ENCODE assay signal across 19 cellular contexts in the genomic region with DNA sequence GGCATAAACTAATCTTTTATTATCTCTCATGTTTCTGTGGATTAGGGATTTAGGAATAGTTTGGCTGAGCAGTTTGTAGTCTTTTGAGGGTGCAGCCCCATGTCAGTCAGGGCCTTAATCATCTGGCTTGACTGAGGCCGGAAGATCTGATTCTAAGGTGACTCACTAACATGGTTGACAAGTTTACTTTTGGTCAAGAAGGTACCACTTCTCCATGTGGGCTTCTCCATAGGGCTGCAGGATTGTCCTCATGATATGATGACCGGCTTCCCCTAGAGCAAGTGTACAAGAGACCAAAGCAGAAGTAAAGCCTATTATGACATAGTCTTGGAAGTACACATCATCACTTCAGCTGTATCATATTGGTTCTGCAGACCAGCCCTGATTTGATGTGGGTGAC. TPM values are rescaled to one million over a fixed set of nuclear protein-coding genes. Genes with fewer than 3 reads are reported as not detected.
A peak's percentile ranks its signal among the peaks of the same experiment; 100 is the strongest.
DNase-seq lines count a peak whose midpoint lies in the region; ATAC-seq and TF ChIP-seq lines count a peak whose summit lies in the region.
"Had no signal": no experiment of that assay in that cellular context is flagged by ENCODE, and none has a peak within 500 bp of the region (broad histone marks: within the 10 kb centered on the region; RNA-seq: fewer than 3 reads in every experiment).

No MANE protein-coding gene starts in this region.

- H3K4me1 ChIP-seq in left ventricle myocardium inferior, result no peaks in the 10 kb centered on the region

- H3K27ac ChIP-seq in RWPE1 (no peak overlapping the region), left ventricle myocardium inferior (replicated peaks) (no peak overlapping the region)

- H3K27me3 ChIP-seq in left ventricle myocardium inferior (ENCODE audit: low read depth), result no peaks in the 10 kb centered on the region

- H3K9me3 Mint-ChIP-seq in HFFc6, result no peaks in the 10 kb centered on the region

- intact Hi-C loops in left ventricle myocardium inferior (cut with micrococcal nuclease), result no loop called here

- POLR2A ChIA-PET in RWPE1 (lab: Yijun Ruan, JAX; ENCODE audit: low non-redundant PET), result no interaction called here

- peaks cover 10% of the 10 kb centered on the region for H3K9me3 ChIP-seq in left ventricle myocardium inferior (replicated peaks)

- H3K4me3 Mint-ChIP-seq in HFFc6, result no peak overlapping the region
- H3K4me3 Mint-ChIP-seq: activated naive CD4-positive, alpha-beta T cell treated with anti-CD3 and anti-CD28 coated beads for 36 hours had no signal

- no peak overlapping the region for H3K4me3 ChIP-seq in left ventricle myocardium inferior

- DNase-seq in AML-193 (lab: John Stamatoyannopoulos, UW) (peak; percentile 6 to 43), HFFc6 (no peak), RWPE1 (ENCODE audit: low spot score) (peak; percentile 34), left lobe of liver (ENCODE audit: low spot score) (no peak), left ventricle myocardium inferior (no peak), pons (ENCODE audit: low spot score) (no peak), epidermal melanocyte (ENCODE audit: insufficient read length, low spot score) (no peak)
- no peak for DNase-seq in activated CD4-positive, CD25-positive, alpha-beta regulatory T cell (lab: John Stamatoyannopoulos, UW)
- DNase-seq: activated CD4-positive, alpha-beta T cell treated with anti-CD3 and anti-CD28 coated beads, Interleukin-2, amount 50 U/mL, for 4 hours; activated naive CD4-positive, alpha-beta T cell treated with anti-CD3 and anti-CD28 coated beads for 36 hours; activated T-cell treated with anti-CD3 and anti-CD28 coated beads, Interleukin-2, amount 50 U/mL, for 1 hour; aorta; effector CD8-positive, alpha-beta T cell; kidney; midbrain; NCI-H1105; right cardiac atrium; stimulated activated naive CD8-positive, alpha-beta T cell treated with anti-CD3 and anti-CD28 coated beads, Interleukin-15, Interleukin-2, amounts not matched to agents 100 U/mL and 50 U/mL, for 24 hours had no signal

- H3K4me1 Mint-ChIP-seq in HFFc6 (ENCODE audit: low read depth), result peaks cover 27% of the 10 kb centered on the region

- H3K36me3 ChIP-seq in left ventricle myocardium inferior, result no peaks in the 10 kb centered on the region

- peak overlapping the region; percentile 13; the same call in 1 of the 2 replicates for H3K27ac Mint-ChIP-seq in HFFc6
- H3K27ac Mint-ChIP-seq: activated naive CD4-positive, alpha-beta T cell treated with anti-CD3 and anti-CD28 coated beads for 36 hours had no signal

- CTCF ChIA-PET in RWPE1 (lab: Yijun Ruan, JAX), result no interaction called here

- ATAC-seq in left lobe of liver, result peak; percentile 34
- ATAC-seq: right cardiac atrium; stimulated activated naive CD8-positive, alpha-beta T cell treated with anti-CD3 and anti-CD28 coated beads, Interleukin-15, Interleukin-2, amounts not matched to agents 100 U/mL and 50 U/mL, for 24 hours had no signal

- TF ChIP-seq CTCF in HFFc6 (IDR thresholded peaks at IDR 0.05), result no peak
- TF ChIP-seq CTCF in RWPE1 (conservative IDR thresholded peaks at IDR 0.05; ENCODE audit: low read depth), result no peak
- no peak for TF ChIP-seq CTCF in left ventricle myocardium inferior (IDR thresholded peaks at IDR 0.05; ENCODE audit: borderline replicate concordance)

- peaks cover 24% of the 10 kb centered on the region for H3K36me3 Mint-ChIP-seq in HFFc6 (ENCODE audit: low read depth)

- H3K27me3 Mint-ChIP-seq in HFFc6 (ENCODE audit: insufficient read depth), result no peaks in the 10 kb centered on the region; the same call in 1 of the 2 replicates

RNA-seq across cellular contexts. Expression of gene OIT3, which starts 45.9 kb away (rescaled TPM):
- total RNA-seq in HFFc6 (2021; fragmentation: NEBNext Ultra II Directional; extraction: Animal tissue kit (Norgen Biotek cat#: 25700)), result not detected
- 25.2 TPM for total RNA-seq in left lobe of liver
- not detected for total RNA-seq in left ventricle myocardium inferior
- total RNA-seq: activated naive CD4-positive, alpha-beta T cell treated with anti-CD3 and anti-CD28 coated beads for 36 hours; H1; kidney had no signal

Comparison
In these comparisons a context has a peak if more than half of its experiments do, and no peak if none do; other contexts are left out.
1. DNase-seq: peak in AML-193 (2 of 2) and RWPE1 (single experiment); none in HFFc6 (single experiment), left lobe of liver (single experiment), left ventricle myocardium inferior (single experiment), pons (single experiment), activated CD4-positive, CD25-positive, alpha-beta regulatory T cell (0 of 4) and epidermal melanocyte (single experiment).
2. RNA of gene OIT3, which starts 45.9 kb away (total RNA-seq): 25.2 TPM in left lobe of liver (single experiment); not detected in left ventricle myocardium inferior (single experiment) and not detected in HFFc6; every median in the first group is over 10 times any median in the second.